ENCODE assay signal across 1 cellular context in genomic region chr4:102344955-102345794, GRCh38.
TF ChIP-seq lines count a peak whose summit lies in the region.

Gene SLC39A8, minus strand, starts transcription at chr4:102345482. Its CDS starts 820 bp downstream, at chr4:102344662.

TF ChIP-seq in WTC11, 78 proteins besides CTCF, POLR2A, EP300 and RAD21 (continued from another document):
- TF ChIP-seq NFYB (CRISPR knock-in tag; conservative IDR thresholded peaks at IDR 0.05; ENCODE audit: low read depth) (no peak), AR (CRISPR knock-in tag; IDR thresholded peaks at IDR 0.05) (no peak), ZNF232 (CRISPR knock-in tag; IDR thresholded peaks at IDR 0.05) (0 out of 2 replicates have a peak, but pooled peaks have one; percentile 63), E2F1 (CRISPR knock-in tag; IDR thresholded peaks at IDR 0.05) (no peak), PRRX2 (CRISPR knock-in tag; IDR thresholded peaks at IDR 0.05) (no peak), ATF6 (CRISPR knock-in tag; IDR thresholded peaks at IDR 0.05) (no peak), MLX (CRISPR knock-in tag; IDR thresholded peaks at IDR 0.05) (no peak), USF2 (CRISPR knock-in tag; IDR thresholded peaks at IDR 0.05) (peak; percentile 77), FOXJ3 (CRISPR knock-in tag; IDR thresholded peaks at IDR 0.05; ENCODE audit: borderline replicate concordance) (no peak), ZNF671 (CRISPR knock-in tag; IDR thresholded peaks at IDR 0.05) (no peak), NR3C1 (CRISPR knock-in tag; conservative IDR thresholded peaks at IDR 0.05; ENCODE audit: low read depth) (0 out of 2 replicates have a peak, but pooled peaks have one; percentile 35), GABPB1 (CRISPR knock-in tag; IDR thresholded peaks at IDR 0.05) (no peak), GRHL2 (CRISPR knock-in tag; IDR thresholded peaks at IDR 0.05; ENCODE audit: insufficient replicate concordance, severe bottlenecking) (no peak), E2F4 (CRISPR knock-in tag; IDR thresholded peaks at IDR 0.05; ENCODE audit: borderline replicate concordance, low read depth) (no peak), NFE2L1 (CRISPR knock-in tag; IDR thresholded peaks at IDR 0.05) (peak; percentile 78), NFATC4 (CRISPR knock-in tag; IDR thresholded peaks at IDR 0.05) (no peak), SMAD3 (CRISPR knock-in tag; IDR thresholded peaks at IDR 0.05; ENCODE audit: borderline replicate concordance) (0 out of 2 replicates have a peak, but pooled peaks have one; percentile 41), ZMAT4 (CRISPR knock-in tag; IDR thresholded peaks at IDR 0.05) (no peak), E2F5 (CRISPR knock-in tag; IDR thresholded peaks at IDR 0.05) (no peak), ZBTB21 (CRISPR knock-in tag; IDR thresholded peaks at IDR 0.05; ENCODE audit: borderline replicate concordance) (no peak; the same call in 1 of the 2 replicates), ELF4 (CRISPR knock-in tag; IDR thresholded peaks at IDR 0.05; ENCODE audit: low read depth) (no peak), ZNF425 (CRISPR knock-in tag; conservative IDR thresholded peaks at IDR 0.05) (no peak), FOXK1 (CRISPR knock-in tag; IDR thresholded peaks at IDR 0.05) (peak; percentile 78), CREM (CRISPR knock-in tag; IDR thresholded peaks at IDR 0.05) (no peak), JAZF1 (CRISPR knock-in tag; IDR thresholded peaks at IDR 0.05) (no peak), ZNF317 (CRISPR knock-in tag; IDR thresholded peaks at IDR 0.05; ENCODE audit: borderline replicate concordance, low read depth) (no peak), AFF4 (CRISPR knock-in tag; IDR thresholded peaks at IDR 0.05; ENCODE audit: borderline replicate concordance) (no peak), ZNF416 (CRISPR knock-in tag; IDR thresholded peaks at IDR 0.05) (no peak), MAX (CRISPR knock-in tag; IDR thresholded peaks at IDR 0.05) (peak; percentile 94), USF1 (CRISPR knock-in tag; IDR thresholded peaks at IDR 0.05) (peak; percentile 83), ETV6 (CRISPR knock-in tag; IDR thresholded peaks at IDR 0.05) (peak; percentile 55; the same call in 1 of the 2 replicates), ZNF396 (CRISPR knock-in tag; IDR thresholded peaks at IDR 0.05; ENCODE audit: borderline replicate concordance) (no peak), SP1 (CRISPR knock-in tag; conservative IDR thresholded peaks at IDR 0.05) (peak; percentile 65), ZBTB43 (CRISPR knock-in tag; IDR thresholded peaks at IDR 0.05) (no peak), ESRRA (CRISPR knock-in tag; IDR thresholded peaks at IDR 0.05; ENCODE audit: borderline replicate concordance) (no peak), TEAD4 (CRISPR knock-in tag; IDR thresholded peaks at IDR 0.05) (no peak)
